ENCODE assay signal across 1 cellular context in the genomic region with DNA sequence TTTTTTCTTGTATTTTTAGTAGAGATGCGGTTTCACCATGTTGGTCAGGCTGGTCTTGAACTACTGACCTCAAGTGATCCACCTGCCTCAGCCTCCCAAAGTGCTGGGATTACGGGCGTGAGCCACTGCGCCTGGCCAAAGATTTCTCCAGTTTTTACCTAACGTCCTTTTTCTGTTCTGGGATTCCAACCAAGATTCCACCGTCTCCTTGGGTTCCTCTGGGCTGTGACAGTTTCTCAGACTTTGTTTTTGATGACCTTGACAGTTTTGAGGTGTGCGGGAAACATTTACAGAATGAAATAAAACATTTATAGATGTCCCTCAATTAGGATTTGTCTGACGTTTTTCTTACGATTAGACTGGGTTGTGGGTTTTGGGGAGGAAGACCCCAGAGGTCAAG.
TF ChIP-seq lines count a peak whose summit lies in the region.

No MANE protein-coding gene starts in this region.

TF ChIP-seq in IMR-90, 13 proteins besides CTCF, POLR2A, EP300 and RAD21:
- TF ChIP-seq MAFK (IDR thresholded peaks at IDR 0.05; ENCODE audit: low read depth, low read length) = peak; percentile 70
